In genomic region chr17:31452561-31453110, GRCh38 we compare ENCODE assay signal across 12 cellular contexts.
"Had no signal": no experiment of that assay in that cellular context is flagged by ENCODE, and none has a peak within 500 bp of the region (broad histone marks: within the 10 kb centered on the region; RNA-seq: fewer than 3 reads in every experiment).

No MANE protein-coding gene starts in this region.

- H3K27me3 ChIP-seq: adrenal gland had no signal

- H3K27ac Mint-ChIP-seq: activated T-helper 17 cell treated with anti-CD3 and anti-CD28 coated beads, Interleukin-2, amount 50 U/mL, for 72 hours; effector memory CD8-positive, alpha-beta T cell; nephron had no signal

- H3K9me3 Mint-ChIP-seq: activated T-helper 17 cell treated with anti-CD3 and anti-CD28 coated beads, Interleukin-2, amount 50 U/mL, for 72 hours; effector memory CD8-positive, alpha-beta T cell; nephron had no signal

- H3K4me1 ChIP-seq: adrenal gland, parathyroid adenoma, tibial artery had no signal

- H3K4me1 Mint-ChIP-seq: activated T-helper 17 cell treated with anti-CD3 and anti-CD28 coated beads, Interleukin-2, amount 50 U/mL, for 72 hours had no signal

- H3K27ac ChIP-seq: adrenal gland, parathyroid adenoma, SK-N-MC, tibial artery, WERI-Rb-1 had no signal

- ATAC-seq: activated T-helper 17 cell treated with anti-CD3 and anti-CD28 coated beads, Interleukin-2, amount 50 U/mL, for 72 hours; effector memory CD8-positive, alpha-beta T cell had no signal

- H3K4me3 Mint-ChIP-seq: activated T-helper 17 cell treated with anti-CD3 and anti-CD28 coated beads, Interleukin-2, amount 50 U/mL, for 72 hours; effector memory CD8-positive, alpha-beta T cell; nephron had no signal

- H2AFZ ChIP-seq: parathyroid adenoma had no signal

- H3K9me3 ChIP-seq: adrenal gland, tibial artery had no signal

- H3K4me2 ChIP-seq: smooth muscle cell had no signal

- H3K4me3 ChIP-seq: adrenal gland, SK-N-MC, smooth muscle cell, tibial artery had no signal

- H3K9ac ChIP-seq: parathyroid adenoma had no signal

- H3K36me3 ChIP-seq: adrenal gland, tibial artery, WERI-Rb-1 had no signal

- DNase-seq: activated CD4-positive, alpha-beta T cell treated with anti-CD3 and anti-CD28 coated beads for 48 hours; activated naive CD4-positive, alpha-beta T cell treated with anti-CD3 and anti-CD28 coated beads, Interleukin-2, amount 50 U/mL, for 16 hours; adrenal gland; effector memory CD8-positive, alpha-beta T cell; T-helper 1 cell; tibial artery; WERI-Rb-1 had no signal
